In the genomic region with DNA sequence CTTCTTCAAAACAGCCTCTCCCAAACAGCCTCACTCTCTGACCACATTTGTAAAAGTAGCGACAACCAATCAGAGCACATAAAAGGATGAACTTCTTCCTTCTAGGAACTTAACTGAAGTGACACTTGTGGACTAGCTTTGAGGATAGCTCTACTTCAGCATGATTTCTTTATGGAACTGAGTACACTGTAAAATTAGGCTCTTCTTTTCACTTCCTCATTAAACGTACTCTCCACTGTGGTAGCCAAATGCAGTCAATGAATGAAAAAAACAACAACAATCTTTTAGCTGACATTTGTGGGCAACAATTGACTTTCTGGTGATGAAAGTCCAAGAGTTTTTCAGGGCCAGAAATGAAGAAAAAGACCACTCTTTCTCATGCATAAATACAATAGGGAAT, we compare ENCODE assay signal across 17 cellular contexts. TPM values are rescaled to one million over a fixed set of nuclear protein-coding genes. Genes with fewer than 3 reads are reported as not detected.
DNase-seq lines count a peak whose midpoint lies in the region; ATAC-seq, FAIRE-seq and TF ChIP-seq lines count a peak whose summit lies in the region.
"Had no signal": no experiment of that assay in that cellular context is flagged by ENCODE, and none has a peak within 500 bp of the region (broad histone marks: within the 10 kb centered on the region; RNA-seq: fewer than 3 reads in every experiment).

No MANE protein-coding gene starts in this region.

- WGBS in GM12878 (ENCODE audit: insufficient coverage, insufficient replicate concordance, low lambda C conversion rate, missing lambda C conversion rate), result 43% methylated on average over 2 of the region's 2 CpGs
- WGBS in thyroid gland, 2 donors, result 73 to 75% methylated on average over 2 of the region's 2 CpGs

- TF ChIP-seq POLR2A in GM12892 (IDR thresholded peaks at IDR 0.05; ENCODE audit: low read depth, low read length) (no peak), GM12878 (IDR thresholded peaks at IDR 0.05; ENCODE audit: low read depth, low read length) (no peak), thyroid gland (IDR thresholded peaks at IDR 0.05) (no peak)

- in situ Hi-C loops in GM12878 (cut with MboI), result no loop called here

- no peaks in the 10 kb centered on the region for H4K20me1 ChIP-seq in GM12878 (ENCODE audit: control insufficient read depth, insufficient read depth)

- no peak for TF ChIP-seq RAD21 in GM12878 (IDR thresholded peaks at IDR 0.05; ENCODE audit: insufficient read depth, low read depth, low read length)

- no peak overlapping the region for H3K9ac ChIP-seq in GM12878 (ENCODE audit: control insufficient read depth, insufficient read depth, low read length)

- RAD21 ChIA-PET in GM12878 (lab: Charles Lee; ENCODE audit: unreplicated experiment), result interaction anchor here (1.4 to 2.3 kb wide), 3 partner anchors 187 to 231 kb away, joined by 3 to 8 read pairs (median 7); no protein-coding TSS in a partner anchor

- FAIRE-seq in GM12892 (lab: Jason Lieb, UNC), result peak; percentile 66
- FAIRE-seq in GM12878 (lab: Jason Lieb, UNC), result no peak

- no peak for TF ChIP-seq EP300 in GM12878 (IDR thresholded peaks at IDR 0.05; ENCODE audit: borderline replicate concordance in 1 of 2, control insufficient read depth in 1 of 2, low read depth in 2 of 2, low read length in 2 of 2)

- no peaks in the 10 kb centered on the region for H3K4me1 ChIP-seq in GM12878 (ENCODE audit: control insufficient read depth, insufficient read depth, low read length)
- H3K4me1 ChIP-seq in thyroid gland, result no peaks in the 10 kb centered on the region

- H3K9me3 ChIP-seq in GM12878 (replicated peaks; ENCODE audit: control insufficient read depth, insufficient read depth, low read length) (no peaks in the 10 kb centered on the region), thyroid gland (no peaks in the 10 kb centered on the region)

- no peak overlapping the region for H2AFZ ChIP-seq in GM12878 (ENCODE audit: control insufficient read depth, low read depth, low read length)

- H3K4me2 ChIP-seq in GM12878 (ENCODE audit: control insufficient read depth, insufficient read depth), result no peak overlapping the region

- POLR2A ChIA-PET in GM12878 (lab: Charles Lee), result interaction anchor here (0.6 kb wide), 1 partner anchor 604 kb away, joined by 3 read pairs; no protein-coding TSS in a partner anchor

- no TSS peak for BruUV-seq in GM12878 (replicated peaks; lab: Mats Ljungman, UMichigan)

- SMC1A ChIA-PET in GM12878 (lab: Charles Lee; ENCODE audit: uncharacterized antibody, unreplicated experiment), result interaction anchor here (0.9 to 2.3 kb wide), 14 partner anchors 9 to 699 kb away, joined by 3 to 18 read pairs (median 4); a partner anchor contains a TSS

- H3K79me2 ChIP-seq in GM12878 (ENCODE audit: control insufficient read depth, insufficient read depth, low read length), result no peaks in the 10 kb centered on the region

- H3K27ac ChIP-seq in GM12878 (ENCODE audit: control insufficient read depth, insufficient read depth) (no peak overlapping the region), thyroid gland (no peak overlapping the region)
- H3K27ac ChIP-seq: C4-2B had no signal

- H3K4me3 ChIP-seq in GM12878 (no peak overlapping the region), thyroid gland (replicated peaks in 1 of 3) (no peak overlapping the region)

- ATAC-seq in GM19351 (IDR thresholded peaks at IDR 0.05; ENCODE audit: unreplicated experiment), result peak; percentile 39
- peak; percentile 51 for ATAC-seq in HG02885 (IDR thresholded peaks at IDR 0.05; ENCODE audit: poor library complexity, unreplicated experiment)
- peak; percentile 52; the same call in 1 of the 3 replicates for ATAC-seq in GM12878

- TF ChIP-seq CTCF in GM12878 (IDR thresholded peaks at IDR 0.05 in 2 of 3, conservative IDR thresholded peaks at IDR 0.05 in 1 of 3; ENCODE audit: control insufficient read depth in 2 of 3, extremely low read depth in 1 of 3, insufficient read depth in 1 of 3, low read depth in 3 of 3, low read length in 3 of 3) (no peak), thyroid gland (IDR thresholded peaks at IDR 0.05) (no peak)

- H3K27me3 ChIP-seq in GM12878 (replicated peaks in 1 of 2; ENCODE audit: control insufficient read depth in 2 of 2, insufficient read depth in 2 of 2, low read length in 1 of 2), result no peaks in the 10 kb centered on the region
- no peaks in the 10 kb centered on the region for H3K27me3 ChIP-seq in thyroid gland

- intact Hi-C loops in GM12878 (cut with micrococcal nuclease; ENCODE audit: unreplicated experiment), result loop anchor here (5.0 to 10.0 kb wide), 3 partner anchors 184 to 658 kb away; a partner anchor contains a TSS
- intact Hi-C loops in thyroid gland (cut with DNase I), result no loop called here

- H3K36me3 ChIP-seq in GM12878 (ENCODE audit: control insufficient read depth in 2 of 2, insufficient read depth in 2 of 2, low read length in 1 of 2) (no peaks in the 10 kb centered on the region), thyroid gland (no peaks in the 10 kb centered on the region)

- CTCF ChIA-PET in GM12878 (lab: Yijun Ruan, JAX), result interaction anchor here (0.9 to 7.1 kb wide), 20 partner anchors 8 to 663 kb away, joined by 3 to 61 read pairs (median 4); a partner anchor contains a TSS

- DNase-seq in GM12892 (ENCODE audit: insufficient read length) (no peak), GM12878 (ENCODE audit: low read depth, low spot score) (no peak), mesenteric fat pad (ENCODE audit: low spot score) (no peak), thyroid gland (no peak), NCI-H1417 (lab: John Stamatoyannopoulos, UW) (no peak)
- DNase-seq: COR-L47, GF-D8, NCI-H1105, NCI-H1694 treated with DMSO at 0.1 percent for 48 hours, NCI-H2107, NCI-H526 treated with DMSO at 0.1 percent for 48 hours had no signal

TF ChIP-seq in GM12878, 131 proteins besides CTCF, POLR2A, EP300 and RAD21:
- peak; percentile 58; the same call in 1 of the 2 replicates for TF ChIP-seq SPI1 (IDR thresholded peaks at IDR 0.05; ENCODE audit: borderline replicate concordance, insufficient read depth, low read depth, low read length)
- no peak for TF ChIP-seq CHD2 (IDR thresholded peaks at IDR 0.05; ENCODE audit: borderline replicate concordance, low read depth, low read length)

RNA-seq across cellular contexts. Expression of a gene that starts 9.6 kb away (rescaled TPM):
- not detected for polyA plus RNA-seq in GM12892 (2012; ENCODE audit: missing spikeins)
- total RNA-seq in GM12878 (2013; cell fraction: nucleolus; rRNA removed), result not detected in 2 replicates
- total RNA-seq in GM12878 (2014; rRNA removed) (not detected in 2 replicates), GM12878 (2014; rRNA removed; fragmentation: Illumina TruSeq; extraction: Trizol) (not detected in 2 replicates), GM12878 (2021) (not detected in 2 replicates), mesenteric fat pad (not detected), thyroid gland (not detected)
- not detected for polyA plus RNA-seq in GM12878 (2011; ENCODE audit: low read depth)
- polyA plus RNA-seq in GM12878 (2011; rRNA removed) (not detected in 2 replicates), GM12878 (2014; fragmentation: Illumina TruSeq; extraction: Trizol) (0.10 TPM in 1 of 2 replicates, not detected in the other), GM12878 (2014; fragmentation: Nextera tagmentation; extraction: Ambion mirVana) (not detected), GM12878 (2014; rRNA removed) (not detected in 2 replicates), GM12878 (2016; fragmentation: Nextera tagmentation; extraction: Ambion mirVana) (not detected)
- not detected in 2 replicates for polyA plus RNA-seq in GM12878 (2011; cell fraction: cytosol; rRNA removed)
- not detected in 2 replicates for polyA plus RNA-seq in GM12878 (2011; cell fraction: nucleus; rRNA removed)
- not detected in 2 replicates for polyA plus RNA-seq in GM12878 (2012)
- polyA minus RNA-seq in GM12878 (2011; rRNA and poly(A)+ RNA removed), result not detected in 2 replicates
- polyA minus RNA-seq in GM12878 (2011; cell fraction: cytosol; rRNA and poly(A)+ RNA removed), result not detected in 2 replicates
- not detected in 2 replicates for polyA minus RNA-seq in GM12878 (2011; cell fraction: nucleus; rRNA and poly(A)+ RNA removed)
- total RNA-seq: Daoy, H1, HepG2 had no signal
- polyA plus RNA-seq: H1, HepG2 had no signal
